1 cellular context compared by ENCODE assay signal in the genomic region with DNA sequence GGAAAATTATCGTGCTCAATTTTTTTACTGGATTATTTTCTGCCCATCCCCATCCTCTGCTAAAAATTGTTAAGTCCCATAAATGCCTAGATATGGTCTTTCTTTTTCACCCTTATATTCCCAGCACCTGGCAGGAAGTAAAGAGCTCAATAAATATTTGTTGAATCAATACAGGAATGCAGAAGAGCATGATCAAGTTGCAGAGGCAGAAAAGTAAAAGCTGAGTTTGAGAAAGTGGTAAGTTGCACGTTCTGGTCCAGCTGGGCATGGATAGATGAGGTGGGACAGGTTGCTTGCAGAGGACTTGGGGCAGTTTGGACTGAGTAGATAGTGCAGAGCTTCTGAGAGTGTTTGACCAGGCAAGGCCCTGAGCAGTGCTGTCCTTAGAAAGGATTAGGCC.
TF ChIP-seq lines count a peak whose summit lies in the region.

No MANE protein-coding gene starts in this region.

TF ChIP-seq in WTC11, 78 proteins besides CTCF, POLR2A, EP300 and RAD21:
- TF ChIP-seq, protein P1, sequence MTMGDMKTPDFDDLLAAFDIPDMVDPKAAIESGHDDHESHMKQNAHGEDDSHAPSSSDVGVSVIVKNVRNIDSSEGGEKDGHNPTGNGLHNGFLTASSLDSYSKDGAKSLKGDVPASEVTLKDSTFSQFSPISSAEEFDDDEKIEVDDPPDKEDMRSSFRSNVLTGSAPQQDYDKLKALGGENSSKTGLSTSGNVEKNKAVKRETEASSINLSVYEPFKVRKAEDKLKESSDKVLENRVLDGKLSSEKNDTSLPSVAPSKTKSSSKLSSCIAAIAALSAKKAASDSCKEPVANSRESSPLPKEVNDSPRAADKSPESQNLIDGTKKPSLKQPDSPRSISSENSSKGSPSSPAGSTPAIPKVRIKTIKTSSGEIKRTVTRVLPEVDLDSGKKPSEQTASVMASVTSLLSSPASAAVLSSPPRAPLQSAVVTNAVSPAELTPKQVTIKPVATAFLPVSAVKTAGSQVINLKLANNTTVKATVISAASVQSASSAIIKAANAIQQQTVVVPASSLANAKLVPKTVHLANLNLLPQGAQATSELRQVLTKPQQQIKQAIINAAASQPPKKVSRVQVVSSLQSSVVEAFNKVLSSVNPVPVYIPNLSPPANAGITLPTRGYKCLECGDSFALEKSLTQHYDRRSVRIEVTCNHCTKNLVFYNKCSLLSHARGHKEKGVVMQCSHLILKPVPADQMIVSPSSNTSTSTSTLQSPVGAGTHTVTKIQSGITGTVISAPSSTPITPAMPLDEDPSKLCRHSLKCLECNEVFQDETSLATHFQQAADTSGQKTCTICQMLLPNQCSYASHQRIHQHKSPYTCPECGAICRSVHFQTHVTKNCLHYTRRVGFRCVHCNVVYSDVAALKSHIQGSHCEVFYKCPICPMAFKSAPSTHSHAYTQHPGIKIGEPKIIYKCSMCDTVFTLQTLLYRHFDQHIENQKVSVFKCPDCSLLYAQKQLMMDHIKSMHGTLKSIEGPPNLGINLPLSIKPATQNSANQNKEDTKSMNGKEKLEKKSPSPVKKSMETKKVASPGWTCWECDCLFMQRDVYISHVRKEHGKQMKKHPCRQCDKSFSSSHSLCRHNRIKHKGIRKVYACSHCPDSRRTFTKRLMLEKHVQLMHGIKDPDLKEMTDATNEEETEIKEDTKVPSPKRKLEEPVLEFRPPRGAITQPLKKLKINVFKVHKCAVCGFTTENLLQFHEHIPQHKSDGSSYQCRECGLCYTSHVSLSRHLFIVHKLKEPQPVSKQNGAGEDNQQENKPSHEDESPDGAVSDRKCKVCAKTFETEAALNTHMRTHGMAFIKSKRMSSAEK (CRISPR knock-in tag; IDR thresholded peaks at IDR 0.05; ENCODE audit: borderline replicate concordance), result no peak
- no peak for TF ChIP-seq FOXK1 (CRISPR knock-in tag; IDR thresholded peaks at IDR 0.05)
- TF ChIP-seq HMGA2 (CRISPR knock-in tag; IDR thresholded peaks at IDR 0.05), result no peak
- TF ChIP-seq ELF4 (CRISPR knock-in tag; IDR thresholded peaks at IDR 0.05; ENCODE audit: low read depth), result no peak
- TF ChIP-seq RELA (CRISPR knock-in tag; IDR thresholded peaks at IDR 0.05; ENCODE audit: borderline replicate concordance), result no peak
- no peak for TF ChIP-seq JUN (CRISPR knock-in tag; IDR thresholded peaks at IDR 0.05)
- no peak for TF ChIP-seq JAZF1 (CRISPR knock-in tag; IDR thresholded peaks at IDR 0.05)
- TF ChIP-seq, protein P2, sequence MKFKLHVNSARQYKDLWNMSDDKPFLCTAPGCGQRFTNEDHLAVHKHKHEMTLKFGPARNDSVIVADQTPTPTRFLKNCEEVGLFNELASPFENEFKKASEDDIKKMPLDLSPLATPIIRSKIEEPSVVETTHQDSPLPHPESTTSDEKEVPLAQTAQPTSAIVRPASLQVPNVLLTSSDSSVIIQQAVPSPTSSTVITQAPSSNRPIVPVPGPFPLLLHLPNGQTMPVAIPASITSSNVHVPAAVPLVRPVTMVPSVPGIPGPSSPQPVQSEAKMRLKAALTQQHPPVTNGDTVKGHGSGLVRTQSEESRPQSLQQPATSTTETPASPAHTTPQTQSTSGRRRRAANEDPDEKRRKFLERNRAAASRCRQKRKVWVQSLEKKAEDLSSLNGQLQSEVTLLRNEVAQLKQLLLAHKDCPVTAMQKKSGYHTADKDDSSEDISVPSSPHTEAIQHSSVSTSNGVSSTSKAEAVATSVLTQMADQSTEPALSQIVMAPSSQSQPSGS (CRISPR knock-in tag; IDR thresholded peaks at IDR 0.05; ENCODE audit: borderline replicate concordance, low read depth), result no peak
- TF ChIP-seq NR1H2 (CRISPR knock-in tag; IDR thresholded peaks at IDR 0.05), result no peak
- no peak for TF ChIP-seq NFATC4 (CRISPR knock-in tag; IDR thresholded peaks at IDR 0.05)
- TF ChIP-seq, protein P3, sequence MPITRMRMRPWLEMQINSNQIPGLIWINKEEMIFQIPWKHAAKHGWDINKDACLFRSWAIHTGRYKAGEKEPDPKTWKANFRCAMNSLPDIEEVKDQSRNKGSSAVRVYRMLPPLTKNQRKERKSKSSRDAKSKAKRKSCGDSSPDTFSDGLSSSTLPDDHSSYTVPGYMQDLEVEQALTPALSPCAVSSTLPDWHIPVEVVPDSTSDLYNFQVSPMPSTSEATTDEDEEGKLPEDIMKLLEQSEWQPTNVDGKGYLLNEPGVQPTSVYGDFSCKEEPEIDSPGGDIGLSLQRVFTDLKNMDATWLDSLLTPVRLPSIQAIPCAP (CRISPR knock-in tag; IDR thresholded peaks at IDR 0.05), result no peak
- TF ChIP-seq GABPB1 (CRISPR knock-in tag; IDR thresholded peaks at IDR 0.05), result no peak
- TF ChIP-seq, protein P4, sequence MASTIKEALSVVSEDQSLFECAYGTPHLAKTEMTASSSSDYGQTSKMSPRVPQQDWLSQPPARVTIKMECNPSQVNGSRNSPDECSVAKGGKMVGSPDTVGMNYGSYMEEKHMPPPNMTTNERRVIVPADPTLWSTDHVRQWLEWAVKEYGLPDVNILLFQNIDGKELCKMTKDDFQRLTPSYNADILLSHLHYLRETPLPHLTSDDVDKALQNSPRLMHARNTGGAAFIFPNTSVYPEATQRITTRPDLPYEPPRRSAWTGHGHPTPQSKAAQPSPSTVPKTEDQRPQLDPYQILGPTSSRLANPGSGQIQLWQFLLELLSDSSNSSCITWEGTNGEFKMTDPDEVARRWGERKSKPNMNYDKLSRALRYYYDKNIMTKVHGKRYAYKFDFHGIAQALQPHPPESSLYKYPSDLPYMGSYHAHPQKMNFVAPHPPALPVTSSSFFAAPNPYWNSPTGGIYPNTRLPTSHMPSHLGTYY (CRISPR knock-in tag; IDR thresholded peaks at IDR 0.05), result no peak
- TF ChIP-seq ZNF396 (CRISPR knock-in tag; IDR thresholded peaks at IDR 0.05; ENCODE audit: borderline replicate concordance), result no peak
TF ChIP-seq in WTC11: peak in this region for 0.
